Comparison of ENCODE assay signal across 1 cellular context in the genomic region with DNA sequence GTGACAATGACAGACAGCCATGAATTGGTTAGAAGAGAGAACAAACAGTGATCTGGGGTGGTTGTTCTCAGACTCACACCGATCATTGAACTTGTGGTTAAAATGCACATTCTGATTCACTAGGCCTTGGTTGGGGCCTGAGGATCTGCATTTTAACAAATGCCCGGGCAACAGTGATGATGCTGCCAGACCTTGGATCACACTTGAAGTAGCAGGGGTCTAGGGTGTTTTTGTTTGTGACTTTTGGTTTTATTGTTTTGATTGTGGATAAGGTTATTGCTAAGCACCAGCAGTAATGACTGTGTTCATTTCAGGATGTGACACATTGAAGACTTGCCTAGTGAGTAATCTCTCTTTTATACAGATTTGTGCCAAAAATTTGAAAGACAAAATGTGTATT.
TF ChIP-seq lines count a peak whose summit lies in the region.

No MANE protein-coding gene starts in this region.

TF ChIP-seq in GM12891, 5 proteins besides CTCF, POLR2A, EP300 and RAD21:
- TF ChIP-seq PAX5 (IDR thresholded peaks at IDR 0.05; ENCODE audit: insufficient read depth, low read length, severe bottlenecking), result no peak
- no peak for TF ChIP-seq POU2F2 (IDR thresholded peaks at IDR 0.05; ENCODE audit: low read depth, low read length)
- no peak for TF ChIP-seq SPI1 (IDR thresholded peaks at IDR 0.05; ENCODE audit: low read depth, low read length)
- no peak for TF ChIP-seq POLR2AphosphoS5 (IDR thresholded peaks at IDR 0.05; ENCODE audit: low read depth, low read length)
- no peak for TF ChIP-seq TAF1 (IDR thresholded peaks at IDR 0.05; ENCODE audit: low read depth, low read length)
